Comparison of ENCODE assay signal across 16 cellular contexts in the genomic region with DNA sequence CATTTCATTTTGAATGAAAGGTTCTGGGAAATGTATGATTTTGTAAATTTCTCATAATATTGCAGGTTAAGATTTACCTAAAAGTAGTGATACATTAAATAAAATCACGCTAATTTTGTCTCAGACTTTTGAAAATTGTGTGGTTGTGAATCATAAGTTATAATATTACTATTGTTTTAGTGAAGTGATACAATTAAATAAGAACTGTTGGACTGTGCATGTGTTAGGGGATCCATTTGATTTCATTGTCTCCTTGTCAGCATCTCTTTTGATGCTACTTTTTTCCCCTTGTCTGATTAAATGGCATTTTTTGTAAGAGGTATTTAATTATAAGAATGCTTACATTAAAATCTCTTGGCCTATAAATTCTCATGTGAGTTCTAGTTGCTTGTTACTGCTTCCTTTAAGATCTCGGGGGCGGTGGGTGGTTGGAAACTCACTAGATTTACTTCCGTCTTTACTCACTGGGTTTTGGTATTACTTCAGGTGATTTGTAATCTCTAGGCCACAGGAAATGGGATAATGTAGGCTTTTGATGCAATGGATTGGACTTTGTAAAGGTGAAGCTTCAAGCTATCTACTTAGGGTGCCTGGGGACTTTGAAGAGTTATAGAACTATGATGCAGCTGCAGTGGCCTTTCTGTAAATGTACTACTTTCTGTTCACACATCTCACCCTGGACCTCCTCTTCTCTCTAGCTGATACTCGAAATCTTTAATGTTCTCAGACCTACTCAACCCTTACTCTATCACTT.
DNase-seq lines count a peak whose midpoint lies in the region; ATAC-seq and TF ChIP-seq lines count a peak whose summit lies in the region.
"Had no signal": no experiment of that assay in that cellular context is flagged by ENCODE, and none has a peak within 500 bp of the region (broad histone marks: within the 10 kb centered on the region; RNA-seq: fewer than 3 reads in every experiment).

No MANE protein-coding gene starts in this region.

- peak; percentile 67 to 71 for ATAC-seq in activated CD4-positive, CD25-positive, alpha-beta regulatory T cell treated with anti-CD3 and anti-CD28 coated beads, Interleukin-2, amount 50 U/mL, for 24 hours
- peak; percentile 93 to 95 for ATAC-seq in activated T-cell treated with anti-CD3 and anti-CD28 coated beads, Interleukin-2, amount 50 U/mL, for 72 hours (replicated peaks in 1 of 2)
- no peak for ATAC-seq in HG03469 (IDR thresholded peaks at IDR 0.05; ENCODE audit: unreplicated experiment)

- peaks cover 9 to 16% of the 10 kb centered on the region in 2 donors for H3K36me3 Mint-ChIP-seq in activated T-cell treated with anti-CD3 and anti-CD28 coated beads, Interleukin-2, amount 50 U/mL, for 72 hours (ENCODE audit: insufficient read depth in 2 of 2)

- TF ChIP-seq CTCF in GM20000 (IDR thresholded peaks at IDR 0.05; ENCODE audit: extremely low read depth, missing control alignments), result no peak

- H3K9me3 Mint-ChIP-seq in activated T-cell treated with anti-CD3 and anti-CD28 coated beads, Interleukin-2, amount 50 U/mL, for 72 hours, result no peaks in the 10 kb centered on the region
- H3K9me3 Mint-ChIP-seq: activated B cell treated with CpG ODN at 0.5 μM for 24 hours, neural crest cell had no signal

- H3K4me1 Mint-ChIP-seq in activated T-cell treated with anti-CD3 and anti-CD28 coated beads, Interleukin-2, amount 50 U/mL, for 72 hours (ENCODE audit: low read depth), result peaks cover 29% of the 10 kb centered on the region
- H3K4me1 Mint-ChIP-seq: neural crest cell had no signal

- peak overlapping the region; percentile 25 for H3K27ac Mint-ChIP-seq in activated T-cell treated with anti-CD3 and anti-CD28 coated beads, Interleukin-2, amount 50 U/mL, for 72 hours
- H3K27ac Mint-ChIP-seq: activated B cell treated with CpG ODN at 0.5 μM for 24 hours had no signal

- no peak for DNase-seq in activated CD4-positive, CD25-positive, alpha-beta regulatory T cell treated with anti-CD3 and anti-CD28 coated beads, Interleukin-2, amount 50 U/mL, for 72 hours
- peak; percentile 25 for DNase-seq in GM20000 (ENCODE audit: low spot score)
- DNase-seq in activated T-cell treated with anti-CD3 and anti-CD28 coated beads, Interleukin-2, amount 50 U/mL, for 72 hours, result peak; percentile 57 to 64
- DNase-seq in stimulated activated CD4-positive, alpha-beta T cell treated with anti-CD3 and anti-CD28 coated beads, TNF-alpha, amount 100 ng/mL, for 24 hours (ENCODE audit: low read depth in 3 of 3), result peak; percentile 14 to 59 (median 17)
- no peak for DNase-seq in glomerular visceral epithelial cell (ENCODE audit: extremely low spot score)
- no peak for DNase-seq in NCI-H187 treated with DMSO at 0.1 percent for 48 hours (lab: John Stamatoyannopoulos, UW)
- DNase-seq: 8988T, activated B cell treated with CpG ODN at 0.5 μM for 24 hours, brain microvascular endothelial cell, NCI-H1092 treated with DMSO at 0.1 percent for 48 hours, NCI-H526 treated with DMSO at 0.1 percent for 48 hours, SHP77 treated with DMSO at 0.1 percent for 48 hours, testis had no signal

- H3K27me3 Mint-ChIP-seq in activated T-cell treated with anti-CD3 and anti-CD28 coated beads, Interleukin-2, amount 50 U/mL, for 72 hours (ENCODE audit: low read depth), result no peaks in the 10 kb centered on the region
- H3K27me3 Mint-ChIP-seq: activated B cell treated with CpG ODN at 0.5 μM for 24 hours had no signal

- H3K4me3 Mint-ChIP-seq in activated T-cell treated with anti-CD3 and anti-CD28 coated beads, Interleukin-2, amount 50 U/mL, for 72 hours, result peak overlapping the region; percentile 26 to 34
- H3K4me3 Mint-ChIP-seq: activated B cell treated with CpG ODN at 0.5 μM for 24 hours, neural crest cell had no signal

Comparison
In these comparisons a context has a peak if more than half of its experiments do, and no peak if none do; other contexts are left out.
1. DNase-seq: peak in GM20000 (single experiment), activated T-cell treated with anti-CD3 and anti-CD28 coated beads, Interleukin-2, amount 50 U/mL, for 72 hours (2 of 2) and stimulated activated CD4-positive, alpha-beta T cell treated with anti-CD3 and anti-CD28 coated beads, TNF-alpha, amount 100 ng/mL, for 24 hours (3 of 3); none in activated CD4-positive, CD25-positive, alpha-beta regulatory T cell treated with anti-CD3 and anti-CD28 coated beads, Interleukin-2, amount 50 U/mL, for 72 hours (single experiment), glomerular visceral epithelial cell (single experiment) and NCI-H187 treated with DMSO at 0.1 percent for 48 hours (single experiment).